ENCODE assay signal across 1 cellular context in the genomic region with DNA sequence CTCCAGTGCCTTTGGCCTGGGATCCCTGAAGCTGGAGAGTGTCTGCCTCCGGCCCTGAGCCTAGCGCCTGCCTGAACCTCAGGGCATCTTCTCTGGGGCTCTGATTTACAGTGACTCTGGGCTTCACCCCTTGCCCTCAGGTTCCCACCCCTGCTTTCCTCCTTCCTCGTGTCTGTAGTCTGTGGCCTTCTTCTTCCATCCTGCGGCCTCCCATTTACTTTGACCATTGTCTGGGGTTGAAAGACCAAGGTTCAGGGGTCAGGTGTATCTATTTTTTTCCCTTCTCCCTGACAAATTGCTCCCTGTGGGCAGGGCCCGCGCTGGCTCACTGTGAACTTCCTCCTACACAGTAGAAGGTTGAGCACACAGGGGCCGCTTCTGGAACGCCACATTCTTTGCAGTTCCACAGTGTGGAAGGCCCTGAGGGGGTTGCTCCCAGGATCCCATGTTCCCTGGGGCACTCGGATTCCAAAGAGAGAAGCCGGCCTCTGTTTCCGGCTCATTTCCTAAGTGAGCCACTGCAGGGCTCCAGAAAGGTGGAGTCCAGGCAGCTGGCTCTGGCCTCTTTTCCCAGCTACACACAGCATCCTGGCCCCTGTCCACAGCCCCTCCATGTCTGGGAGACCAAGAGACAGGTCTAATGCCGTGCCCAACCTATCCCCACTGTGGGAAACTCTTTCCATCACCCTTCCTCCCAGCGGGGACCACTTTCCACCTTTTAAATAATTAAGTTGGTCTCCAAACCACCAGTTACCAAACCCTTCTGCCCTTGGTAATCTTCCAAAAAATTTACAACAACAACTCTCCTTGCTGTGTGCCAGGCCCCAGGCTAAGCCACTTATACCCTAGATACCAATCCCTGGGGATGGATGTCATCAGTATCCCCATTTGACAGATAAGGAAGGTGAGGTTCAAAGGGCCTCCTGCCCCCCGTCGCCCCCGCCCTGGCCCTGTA.
TF ChIP-seq lines count a peak whose summit lies in the region.

No MANE protein-coding gene starts in this region.

TF ChIP-seq in HepG2, 621 proteins besides CTCF, POLR2A, EP300 and RAD21 (continued from another document and continues in another):
- TF ChIP-seq ZBTB49 (CRISPR knock-in tag; IDR thresholded peaks at IDR 0.05; ENCODE audit: borderline replicate concordance): no peak
- TF ChIP-seq ARNT2 (CRISPR knock-in tag; IDR thresholded peaks at IDR 0.05; ENCODE audit: low read depth): no peak
- no peak; the same call in 1 of the 2 replicates for TF ChIP-seq ZNF605 (CRISPR knock-in tag; IDR thresholded peaks at IDR 0.05)
- no peak for TF ChIP-seq ZSCAN9 (CRISPR knock-in tag; IDR thresholded peaks at IDR 0.05; ENCODE audit: borderline replicate concordance)
- no peak for TF ChIP-seq SP1 (IDR thresholded peaks at IDR 0.05)
- no peak for TF ChIP-seq SP1 (CRISPR knock-in tag; IDR thresholded peaks at IDR 0.05)
- no peak for TF ChIP-seq NCOA5 (CRISPR knock-in tag; IDR thresholded peaks at IDR 0.05)
- no peak for TF ChIP-seq ZNF337 (CRISPR knock-in tag; IDR thresholded peaks at IDR 0.05; ENCODE audit: borderline replicate concordance, low read depth)
- TF ChIP-seq SMAD9 (CRISPR knock-in tag; IDR thresholded peaks at IDR 0.05): no peak
- no peak for TF ChIP-seq TMF1 (CRISPR knock-in tag; IDR thresholded peaks at IDR 0.05; ENCODE audit: low read depth)
- TF ChIP-seq JDP2 (CRISPR knock-in tag; IDR thresholded peaks at IDR 0.05; ENCODE audit: borderline replicate concordance): no peak
- peak; percentile 60; the same call in 1 of the 2 replicates for TF ChIP-seq RCOR2 (CRISPR knock-in tag; IDR thresholded peaks at IDR 0.05)
- TF ChIP-seq, protein P1, sequence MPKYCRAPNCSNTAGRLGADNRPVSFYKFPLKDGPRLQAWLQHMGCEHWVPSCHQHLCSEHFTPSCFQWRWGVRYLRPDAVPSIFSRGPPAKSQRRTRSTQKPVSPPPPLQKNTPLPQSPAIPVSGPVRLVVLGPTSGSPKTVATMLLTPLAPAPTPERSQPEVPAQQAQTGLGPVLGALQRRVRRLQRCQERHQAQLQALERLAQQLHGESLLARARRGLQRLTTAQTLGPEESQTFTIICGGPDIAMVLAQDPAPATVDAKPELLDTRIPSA (CRISPR knock-in tag; IDR thresholded peaks at IDR 0.05; ENCODE audit: borderline replicate concordance): no peak
- no peak for TF ChIP-seq NCOA1 (CRISPR knock-in tag; IDR thresholded peaks at IDR 0.05)
- TF ChIP-seq MTF1 (CRISPR knock-in tag; IDR thresholded peaks at IDR 0.05): no peak
- no peak for TF ChIP-seq KDM1A (CRISPR knock-in tag; IDR thresholded peaks at IDR 0.05)
- TF ChIP-seq, protein P2, sequence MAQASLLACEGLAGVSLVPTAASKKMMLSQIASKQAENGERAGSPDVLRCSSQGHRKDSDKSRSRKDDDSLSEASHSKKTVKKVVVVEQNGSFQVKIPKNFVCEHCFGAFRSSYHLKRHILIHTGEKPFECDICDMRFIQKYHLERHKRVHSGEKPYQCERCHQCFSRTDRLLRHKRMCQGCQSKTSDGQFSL (CRISPR knock-in tag; IDR thresholded peaks at IDR 0.05): no peak
- TF ChIP-seq SMARCC2 (IDR thresholded peaks at IDR 0.05): no peak
- no peak for TF ChIP-seq ZNF691 (CRISPR knock-in tag; IDR thresholded peaks at IDR 0.05; ENCODE audit: borderline replicate concordance, low read depth)
- TF ChIP-seq ZNF569 (CRISPR knock-in tag; IDR thresholded peaks at IDR 0.05; ENCODE audit: borderline replicate concordance): no peak
- peak; percentile 62 for TF ChIP-seq RARA (CRISPR knock-in tag; IDR thresholded peaks at IDR 0.05)
- no peak for TF ChIP-seq ZNF34 (CRISPR knock-in tag; IDR thresholded peaks at IDR 0.05; ENCODE audit: borderline replicate concordance)
- TF ChIP-seq ZNF562 (CRISPR knock-in tag; IDR thresholded peaks at IDR 0.05; ENCODE audit: borderline replicate concordance): no peak
- TF ChIP-seq POLR2G (IDR thresholded peaks at IDR 0.05; ENCODE audit: low read depth, low read length): no peak
- TF ChIP-seq ZNF205 (CRISPR knock-in tag; IDR thresholded peaks at IDR 0.05): no peak
- no peak for TF ChIP-seq RAD51 (IDR thresholded peaks at IDR 0.05; ENCODE audit: borderline replicate concordance)
- TF ChIP-seq TEAD2 (CRISPR knock-in tag; IDR thresholded peaks at IDR 0.05): no peak
- TF ChIP-seq HNF1B (CRISPR knock-in tag; IDR thresholded peaks at IDR 0.05): peak; percentile 40; the same call in 1 of the 2 replicates
- TF ChIP-seq ZSCAN22 (CRISPR knock-in tag; IDR thresholded peaks at IDR 0.05): peak; percentile 67; the same call in 1 of the 2 replicates
- TF ChIP-seq MED1 (CRISPR knock-in tag; IDR thresholded peaks at IDR 0.05): peak; percentile 26; the same call in 1 of the 2 replicates
- TF ChIP-seq GABPA (IDR thresholded peaks at IDR 0.05; ENCODE audit: low read depth, low read length): no peak
- peak; percentile 49; the same call in 1 of the 2 replicates for TF ChIP-seq GABPA (CRISPR knock-in tag; IDR thresholded peaks at IDR 0.05; ENCODE audit: low read depth)
- TF ChIP-seq JUN (CRISPR knock-in tag; IDR thresholded peaks at IDR 0.05): no peak
- no peak for TF ChIP-seq RERE (CRISPR knock-in tag; IDR thresholded peaks at IDR 0.05; ENCODE audit: low read depth)
- TF ChIP-seq ZNF879 (CRISPR knock-in tag; IDR thresholded peaks at IDR 0.05): no peak
- peak; percentile 36; the same call in 1 of the 2 replicates for TF ChIP-seq RXRA (CRISPR knock-in tag; IDR thresholded peaks at IDR 0.05)
- TF ChIP-seq ZNF609 (CRISPR knock-in tag; IDR thresholded peaks at IDR 0.05; ENCODE audit: borderline replicate concordance): peak; percentile 42; the same call in 1 of the 2 replicates
- TF ChIP-seq ZFYVE20 (CRISPR knock-in tag; IDR thresholded peaks at IDR 0.05; ENCODE audit: borderline replicate concordance, low read depth): no peak
- TF ChIP-seq MAF1 (CRISPR knock-in tag; IDR thresholded peaks at IDR 0.05; ENCODE audit: borderline replicate concordance): no peak
- TF ChIP-seq, protein P3, sequence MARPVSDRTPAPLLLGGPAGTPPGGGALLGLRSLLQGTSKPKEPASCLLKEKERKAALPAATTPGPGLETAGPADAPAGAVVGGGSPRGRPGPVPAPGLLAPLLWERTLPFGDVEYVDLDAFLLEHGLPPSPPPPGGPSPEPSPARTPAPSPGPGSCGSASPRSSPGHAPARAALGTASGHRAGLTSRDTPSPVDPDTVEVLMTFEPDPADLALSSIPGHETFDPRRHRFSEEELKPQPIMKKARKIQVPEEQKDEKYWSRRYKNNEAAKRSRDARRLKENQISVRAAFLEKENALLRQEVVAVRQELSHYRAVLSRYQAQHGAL (CRISPR knock-in tag; IDR thresholded peaks at IDR 0.05; ENCODE audit: not compliant biosample characterization): no peak
- no peak for TF ChIP-seq ZSCAN29 (CRISPR knock-in tag; conservative IDR thresholded peaks at IDR 0.05)
- TF ChIP-seq ETS1 (CRISPR knock-in tag; IDR thresholded peaks at IDR 0.05): no peak
